In the genomic region with DNA sequence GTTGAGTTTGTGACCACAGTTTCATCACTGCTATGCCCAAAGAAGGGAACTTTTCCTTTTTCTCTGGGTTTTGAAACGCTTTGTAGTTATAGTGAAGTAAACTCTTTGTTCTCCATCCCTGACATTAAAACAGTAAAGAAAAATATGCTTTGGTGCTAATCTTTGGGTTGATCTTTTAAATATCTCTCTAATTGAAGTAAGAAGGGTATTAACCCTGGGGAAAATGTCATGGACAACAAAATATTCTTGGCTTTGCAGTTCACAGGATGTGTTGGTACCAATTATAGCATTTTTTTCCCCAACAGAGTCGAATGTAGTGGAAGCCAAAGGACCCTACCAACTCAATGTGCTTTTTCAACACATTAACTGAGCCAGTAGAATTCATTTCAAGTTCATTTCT, we compare ENCODE assay signal across 2 cellular contexts.
TF ChIP-seq lines count a peak whose summit lies in the region.

No MANE protein-coding gene starts in this region.

TF ChIP-seq in SK-N-SH treated with all-trans-retinoic acid at 6 μM for 48 hours, 23 proteins besides CTCF, POLR2A, EP300 and RAD21 (continued from another document):
- TF ChIP-seq, protein P1, sequence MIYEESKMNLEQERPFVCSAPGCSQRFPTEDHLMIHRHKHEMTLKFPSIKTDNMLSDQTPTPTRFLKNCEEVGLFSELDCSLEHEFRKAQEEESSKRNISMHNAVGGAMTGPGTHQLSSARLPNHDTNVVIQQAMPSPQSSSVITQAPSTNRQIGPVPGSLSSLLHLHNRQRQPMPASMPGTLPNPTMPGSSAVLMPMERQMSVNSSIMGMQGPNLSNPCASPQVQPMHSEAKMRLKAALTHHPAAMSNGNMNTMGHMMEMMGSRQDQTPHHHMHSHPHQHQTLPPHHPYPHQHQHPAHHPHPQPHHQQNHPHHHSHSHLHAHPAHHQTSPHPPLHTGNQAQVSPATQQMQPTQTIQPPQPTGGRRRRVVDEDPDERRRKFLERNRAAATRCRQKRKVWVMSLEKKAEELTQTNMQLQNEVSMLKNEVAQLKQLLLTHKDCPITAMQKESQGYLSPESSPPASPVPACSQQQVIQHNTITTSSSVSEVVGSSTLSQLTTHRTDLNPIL (CRISPR knock-in tag; IDR thresholded peaks at IDR 0.05; ENCODE audit: low read depth): no peak

TF ChIP-seq in SK-N-SH, 30 proteins besides CTCF, POLR2A, EP300 and RAD21 (continued from another document):
- TF ChIP-seq, protein P2, sequence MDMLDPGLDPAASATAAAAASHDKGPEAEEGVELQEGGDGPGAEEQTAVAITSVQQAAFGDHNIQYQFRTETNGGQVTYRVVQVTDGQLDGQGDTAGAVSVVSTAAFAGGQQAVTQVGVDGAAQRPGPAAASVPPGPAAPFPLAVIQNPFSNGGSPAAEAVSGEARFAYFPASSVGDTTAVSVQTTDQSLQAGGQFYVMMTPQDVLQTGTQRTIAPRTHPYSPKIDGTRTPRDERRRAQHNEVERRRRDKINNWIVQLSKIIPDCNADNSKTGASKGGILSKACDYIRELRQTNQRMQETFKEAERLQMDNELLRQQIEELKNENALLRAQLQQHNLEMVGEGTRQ (IDR thresholded peaks at IDR 0.05; ENCODE audit: borderline replicate concordance, low read depth, low read length): no peak
- no peak for TF ChIP-seq FOXJ3 (CRISPR knock-in tag; IDR thresholded peaks at IDR 0.05)
- no peak for TF ChIP-seq RXRA (IDR thresholded peaks at IDR 0.05; ENCODE audit: borderline replicate concordance, low read depth)
- no peak for TF ChIP-seq POLR2AphosphoS5 (IDR thresholded peaks at IDR 0.05; ENCODE audit: low read depth, low read length)
- TF ChIP-seq, protein P3, sequence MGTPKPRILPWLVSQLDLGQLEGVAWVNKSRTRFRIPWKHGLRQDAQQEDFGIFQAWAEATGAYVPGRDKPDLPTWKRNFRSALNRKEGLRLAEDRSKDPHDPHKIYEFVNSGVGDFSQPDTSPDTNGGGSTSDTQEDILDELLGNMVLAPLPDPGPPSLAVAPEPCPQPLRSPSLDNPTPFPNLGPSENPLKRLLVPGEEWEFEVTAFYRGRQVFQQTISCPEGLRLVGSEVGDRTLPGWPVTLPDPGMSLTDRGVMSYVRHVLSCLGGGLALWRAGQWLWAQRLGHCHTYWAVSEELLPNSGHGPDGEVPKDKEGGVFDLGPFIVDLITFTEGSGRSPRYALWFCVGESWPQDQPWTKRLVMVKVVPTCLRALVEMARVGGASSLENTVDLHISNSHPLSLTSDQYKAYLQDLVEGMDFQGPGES (IDR thresholded peaks at IDR 0.05; ENCODE audit: low read depth, low read length): no peak
- TF ChIP-seq, protein P4, sequence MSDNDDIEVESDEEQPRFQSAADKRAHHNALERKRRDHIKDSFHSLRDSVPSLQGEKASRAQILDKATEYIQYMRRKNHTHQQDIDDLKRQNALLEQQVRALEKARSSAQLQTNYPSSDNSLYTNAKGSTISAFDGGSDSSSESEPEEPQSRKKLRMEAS (IDR thresholded peaks at IDR 0.05; ENCODE audit: low read depth): no peak
- no peak for TF ChIP-seq ELF1 (IDR thresholded peaks at IDR 0.05)
- no peak for TF ChIP-seq MXI1 (IDR thresholded peaks at IDR 0.05; ENCODE audit: low read depth, low read length)
- TF ChIP-seq SMC3 (IDR thresholded peaks at IDR 0.05; ENCODE audit: low read depth, low read length): no peak
- TF ChIP-seq, protein P5, sequence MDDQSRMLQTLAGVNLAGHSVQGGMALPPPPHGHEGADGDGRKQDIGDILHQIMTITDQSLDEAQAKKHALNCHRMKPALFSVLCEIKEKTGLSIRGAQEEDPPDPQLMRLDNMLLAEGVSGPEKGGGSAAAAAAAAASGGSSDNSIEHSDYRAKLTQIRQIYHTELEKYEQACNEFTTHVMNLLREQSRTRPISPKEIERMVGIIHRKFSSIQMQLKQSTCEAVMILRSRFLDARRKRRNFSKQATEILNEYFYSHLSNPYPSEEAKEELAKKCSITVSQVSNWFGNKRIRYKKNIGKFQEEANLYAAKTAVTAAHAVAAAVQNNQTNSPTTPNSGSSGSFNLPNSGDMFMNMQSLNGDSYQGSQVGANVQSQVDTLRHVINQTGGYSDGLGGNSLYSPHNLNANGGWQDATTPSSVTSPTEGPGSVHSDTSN (IDR thresholded peaks at IDR 0.05): no peak
